In the genomic region with DNA sequence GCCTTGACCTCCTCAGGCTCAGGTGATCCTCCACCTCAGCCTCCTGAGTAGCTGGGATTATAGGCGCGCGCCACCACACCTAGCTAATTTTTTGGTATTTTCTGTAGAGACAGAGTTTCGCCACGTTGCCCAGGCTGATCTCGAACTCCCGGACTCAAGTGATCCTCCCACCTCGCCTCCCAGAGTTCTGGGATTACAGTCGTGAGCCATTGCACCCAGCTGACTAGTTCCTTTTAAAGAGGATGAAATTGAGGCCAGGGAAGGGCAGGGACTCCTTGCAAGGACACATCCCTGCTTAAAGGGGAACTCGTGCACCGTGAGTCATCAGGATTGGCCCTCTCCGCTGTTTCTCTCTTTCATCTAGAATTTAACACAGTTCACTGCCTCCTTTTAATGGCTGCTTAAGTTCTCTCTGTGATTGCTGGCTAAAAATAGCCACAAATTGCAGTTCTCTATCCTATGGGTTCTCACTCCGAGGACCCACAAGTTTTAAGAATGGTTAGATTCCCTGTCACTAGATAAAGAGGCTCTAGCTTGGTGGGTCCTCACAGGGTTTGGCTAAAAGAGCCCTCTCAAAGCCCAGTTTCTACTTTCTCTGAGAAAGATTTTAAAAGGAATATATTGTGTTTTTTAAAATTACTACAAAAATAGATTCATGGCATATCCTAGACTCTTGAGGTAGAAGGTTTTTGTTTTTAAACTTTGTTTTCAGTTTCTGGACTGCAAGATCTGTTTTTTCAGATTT, we compare ENCODE assay signal across 8 cellular contexts. TPM values are rescaled to one million over a fixed set of nuclear protein-coding genes. Genes with fewer than 3 reads are reported as not detected.
DNase-seq lines count a peak whose midpoint lies in the region; ATAC-seq and TF ChIP-seq lines count a peak whose summit lies in the region.

No MANE protein-coding gene starts in this region.

- intact Hi-C loops in spleen (cut with DNase I; ENCODE audit: low total_unique reads) = no loop called here

- TF ChIP-seq CTCF in kidney epithelial cell (IDR thresholded peaks at IDR 0.05; ENCODE audit: insufficient read depth, low read length, poor library complexity, severe bottlenecking) (no peak), spleen (IDR thresholded peaks at IDR 0.05 in 8 of 11, conservative IDR thresholded peaks at IDR 0.05 in 3 of 11) (no peak)

- peaks cover 14 to 89% (median 47%) of the 10 kb centered on the region in 6 donors for H3K4me1 ChIP-seq in spleen

- 41 to 54% (median 44%) methylated on average over 13 of the region's 13 CpGs for WGBS in spleen, 5 donors

- no peaks in the 10 kb centered on the region for H3K9me3 ChIP-seq in spleen

- no peak for TF ChIP-seq POLR2A in spleen (IDR thresholded peaks at IDR 0.05)

- DNase-seq in NCI-H1417 (lab: John Stamatoyannopoulos, UW) = peak in 2 of 3 experiments; percentile 5 to 26
- no peak for DNase-seq in NCI-H1417 treated with DMSO at 0.1 percent for 48 hours (lab: John Stamatoyannopoulos, UW)
- peak; percentile 92 for DNase-seq in OCI-M1 (lab: John Stamatoyannopoulos, UW)
- peak; percentile 78 for DNase-seq in cerebellar cortex (ENCODE audit: low spot score)
- peak; percentile 92 for DNase-seq in kidney epithelial cell (ENCODE audit: low read depth)
- peak; percentile 80 for DNase-seq in spleen
- DNase-seq in iPS-NIHi7 (ENCODE audit: extremely low spot score) = no peak

- H3K36me3 ChIP-seq in kidney epithelial cell (ENCODE audit: control insufficient read depth, insufficient read depth, low read length) (no peaks in the 10 kb centered on the region), spleen (peaks cover 0 to 16% (median 0%) of the 10 kb centered on the region in 6 donors)

- H3K27me3 ChIP-seq in kidney epithelial cell (ENCODE audit: control insufficient read depth, insufficient read depth, low read length) (no peaks in the 10 kb centered on the region), spleen (replicated peaks in 1 of 7) (no peaks in the 10 kb centered on the region)

- H3K4me3 ChIP-seq in kidney epithelial cell (ENCODE audit: low read depth, low read length) (peak overlapping the region; percentile 44), spleen (peak overlapping the region; percentile 76 to 92 (median 86))

- no peak for ATAC-seq in GM18502 (IDR thresholded peaks at IDR 0.05; ENCODE audit: poor library complexity, unreplicated experiment)

- H3K27ac ChIP-seq in spleen = peak overlapping the region; percentile 90 to 99 (median 96)

RNA-seq across cellular contexts. Expression of gene CRTAP, which starts 1.4 kb away (rescaled TPM):
- 297 and 327 TPM in 2 replicates for total RNA-seq in kidney epithelial cell
- 100 to 1,000 TPM in 5 of 7 donors, 10 to 100 TPM in 2; 64.8 to 156 (median 119) TPM for total RNA-seq in spleen
- 10 to 100 TPM; 37.9 to 46.8 (median 38.1) TPM for polyA plus RNA-seq in spleen

RNA-seq across cellular contexts. Expression of gene GLB1, which starts 18.2 kb away (rescaled TPM):
- 111 and 154 TPM in 2 replicates for total RNA-seq in kidney epithelial cell
- total RNA-seq in spleen = 10 to 100 TPM; 53.2 to 90.0 (median 71.6) TPM
- polyA plus RNA-seq in spleen = 10 to 100 TPM; 13.2 to 14.4 (median 13.8) TPM

RNA-seq across cellular contexts. Expression of gene TMPPE, which starts 18.2 kb away (rescaled TPM):
- 6.9 and 8.5 TPM in 2 replicates for total RNA-seq in kidney epithelial cell
- total RNA-seq in spleen = 10 to 100 TPM; 12.5 to 23.8 (median 16.5) TPM
- under 1 TPM; 0.09 to 0.51 (median 0.12) TPM for polyA plus RNA-seq in spleen

Comparison
In these comparisons a context has a peak if more than half of its experiments do, and no peak if none do; other contexts are left out.
1. DNase-seq: peak in NCI-H1417 (2 of 3), OCI-M1 (single experiment), cerebellar cortex (single experiment), kidney epithelial cell (single experiment) and spleen (single experiment); none in NCI-H1417 treated with DMSO at 0.1 percent for 48 hours (single experiment) and iPS-NIHi7 (single experiment).